ENCODE assay signal across 15 cellular contexts in genomic region chr1:33258788-33259274, GRCh38. TPM values are rescaled to one million over a fixed set of nuclear protein-coding genes. Genes with fewer than 3 reads are reported as not detected.
A peak's percentile ranks its signal among the peaks of the same experiment; 100 is the strongest.
DNase-seq lines count a peak whose midpoint lies in the region; ATAC-seq and FAIRE-seq lines count a peak whose summit lies in the region.
"Had no signal": no experiment of that assay in that cellular context is flagged by ENCODE, and none has a peak within 500 bp of the region (broad histone marks: within the 10 kb centered on the region; RNA-seq: fewer than 3 reads in every experiment).

No MANE protein-coding gene starts in this region.

- no peaks in the 10 kb centered on the region for H3K9me3 Mint-ChIP-seq in T-helper 1 cell treated with Interleukin-12 subunit alpha and Interleukin-12 subunit beta and Interleukin-4 antibody, amounts not matched to agents 30 μg/mL and 1 μg/mL, for 36 hours
- H3K9me3 Mint-ChIP-seq in T-cell (no peaks in the 10 kb centered on the region), immature natural killer cell (no peaks in the 10 kb centered on the region)
- H3K9me3 Mint-ChIP-seq: activated CD4-positive, alpha-beta T cell treated with anti-CD3 and anti-CD28 coated beads, Interleukin-2, amount 10 ng/mL, durations not matched to agents 24 days and 14 days had no signal

- H3K4me1 Mint-ChIP-seq in T-helper 1 cell treated with Interleukin-12 subunit alpha and Interleukin-12 subunit beta and Interleukin-4 antibody, amounts not matched to agents 30 μg/mL and 1 μg/mL, for 36 hours (ENCODE audit: low read depth), result peaks cover 25% of the 10 kb centered on the region
- H3K4me1 Mint-ChIP-seq in T-cell (peaks cover 45 to 51% (median 45%) of the 10 kb centered on the region in 3 donors), immature natural killer cell (peaks cover 54 to 63% of the 10 kb centered on the region in 2 donors)

- CTCF ChIA-PET in T-cell (lab: Charles Lee), result no interaction called here

- ATAC-seq in T-cell (replicated peaks in 1 of 4) (no peak), esophagus mucosa (no peak)

- H3K4me1 ChIP-seq in small intestine (ENCODE audit: control insufficient read depth in 2 of 2, insufficient read depth in 1 of 2, low read depth in 1 of 2, low read length in 1 of 2), result peaks cover 11 to 18% of the 10 kb centered on the region in 2 donors

- no peak overlapping the region for H3K27ac Mint-ChIP-seq in T-helper 1 cell treated with Interleukin-12 subunit alpha and Interleukin-12 subunit beta and Interleukin-4 antibody, amounts not matched to agents 30 μg/mL and 1 μg/mL, for 36 hours
- H3K27ac Mint-ChIP-seq in T-cell, result no peak overlapping the region
- H3K27ac Mint-ChIP-seq in immature natural killer cell, result peak overlapping the region in 3 of 6 donors; percentile 4 to 64 (median 56)
- H3K27ac Mint-ChIP-seq: activated CD4-positive, alpha-beta T cell treated with anti-CD3 and anti-CD28 coated beads, Interleukin-2, amount 10 ng/mL, durations not matched to agents 24 days and 14 days had no signal

- DNase-seq in T-helper 1 cell (no peak), T-cell (no peak), immature natural killer cell (no peak), small intestine (peak; percentile 44), midbrain (lab: John Stamatoyannopoulos, UW) (no peak), NCI-H774 (lab: John Stamatoyannopoulos, UW) (no peak)
- DNase-seq: activated CD4-positive, alpha-beta T cell treated with anti-CD3 and anti-CD28 coated beads, Interleukin-2, amount 10 ng/mL, durations not matched to agents 24 days and 14 days; NCI-H526 had no signal

- 68 to 81% (median 72%) methylated on average over 2 of the region's 2 CpGs for WGBS in small intestine, 3 donors

- peak overlapping the region; percentile 10 for H3K4me3 Mint-ChIP-seq in T-helper 1 cell treated with Interleukin-12 subunit alpha and Interleukin-12 subunit beta and Interleukin-4 antibody, amounts not matched to agents 30 μg/mL and 1 μg/mL, for 36 hours
- H3K4me3 Mint-ChIP-seq in T-cell, result peak overlapping the region; percentile 96 to 98 (median 97)
- peak overlapping the region in 3 of 5 donors; percentile 47 to 100 (median 99) for H3K4me3 Mint-ChIP-seq in immature natural killer cell

- H3K27me3 ChIP-seq in small intestine (ENCODE audit: control insufficient read depth in 2 of 2, insufficient read depth in 2 of 2, low read length in 2 of 2), result no peaks in the 10 kb centered on the region
- H3K27me3 ChIP-seq: thyroid gland had no signal

- H3K4me3 ChIP-seq in small intestine (ENCODE audit: low read depth in 1 of 2, low read length in 2 of 2), result no peak overlapping the region

- no peak overlapping the region for H3K27ac ChIP-seq in small intestine (ENCODE audit: low read depth in 1 of 2, low read length in 1 of 2)
- H3K27ac ChIP-seq: GM23248, SK-N-MC had no signal

- H3K36me3 Mint-ChIP-seq in T-helper 1 cell treated with Interleukin-12 subunit alpha and Interleukin-12 subunit beta and Interleukin-4 antibody, amounts not matched to agents 30 μg/mL and 1 μg/mL, for 36 hours (ENCODE audit: low read depth), result peaks cover 7% of the 10 kb centered on the region
- H3K36me3 Mint-ChIP-seq in T-cell (no peaks in the 10 kb centered on the region), immature natural killer cell (peaks cover 0 to 4% (median 0%) of the 10 kb centered on the region in 3 donors)

- H3K9me3 ChIP-seq in small intestine (ENCODE audit: control insufficient read depth, low read depth), result no peaks in the 10 kb centered on the region
- H3K9me3 ChIP-seq: thyroid gland had no signal

- POLR2A ChIA-PET in T-cell (lab: Charles Lee), result no interaction called here

- FAIRE-seq in small intestine (lab: Jason Lieb, UNC), result no peak
- FAIRE-seq: A204.1, HTR-8/SVneo had no signal

- no peaks in the 10 kb centered on the region for H3K36me3 ChIP-seq in small intestine (ENCODE audit: control insufficient read depth in 2 of 2, insufficient read depth in 2 of 2, low read length in 2 of 2)
- H3K36me3 ChIP-seq: thyroid gland had no signal

- peaks cover 5% of the 10 kb centered on the region for H3K27me3 Mint-ChIP-seq in T-helper 1 cell treated with Interleukin-12 subunit alpha and Interleukin-12 subunit beta and Interleukin-4 antibody, amounts not matched to agents 30 μg/mL and 1 μg/mL, for 36 hours (ENCODE audit: low read depth)
- H3K27me3 Mint-ChIP-seq in T-cell (no peaks in the 10 kb centered on the region), immature natural killer cell (ENCODE audit: low read depth in 3 of 3) (peaks cover 0 to 7% (median 3%) of the 10 kb centered on the region in 3 donors)
- H3K27me3 Mint-ChIP-seq: activated CD4-positive, alpha-beta T cell treated with anti-CD3 and anti-CD28 coated beads, Interleukin-2, amount 10 ng/mL, durations not matched to agents 24 days and 14 days had no signal

RNA-seq across cellular contexts. Expression of gene ZNF362, which starts 2.5 kb away (rescaled TPM):
- total RNA-seq in T-cell (10 to 100 TPM; 22.9 to 31.4 (median 24.5) TPM), esophagus mucosa (14.0 TPM)
- polyA plus RNA-seq in immature natural killer cell (10 to 100 TPM in 2 of 3 donors, 1 to 10 TPM in 1; 5.5 to 37.9 (median 16.2) TPM), small intestine (10 to 100 TPM in 1 of 3 donors, 1 to 10 TPM in 2; 3.1 to 10.6 (median 5.7) TPM)

Comparison
In these comparisons a context has a peak if more than half of its experiments do, and no peak if none do; other contexts are left out.
1. H3K4me3 Mint-ChIP-seq: peak in every context shown above with its lines; median percentile 99 in immature natural killer cell; 97 in T-cell; 10 in T-helper 1 cell treated with Interleukin-12 subunit alpha and Interleukin-12 subunit beta and Interleukin-4 antibody, amounts not matched to agents 30 μg/mL and 1 μg/mL, for 36 hours.